Comparison of ENCODE assay signal across 13 cellular contexts in genomic region chr11:13183826-13184196, GRCh38.
"Had no signal": no experiment of that assay in that cellular context is flagged by ENCODE, and none has a peak within 500 bp of the region (broad histone marks: within the 10 kb centered on the region; RNA-seq: fewer than 3 reads in every experiment).

No MANE protein-coding gene starts in this region.

- H3K36me3 ChIP-seq: adrenal gland, esophagus muscularis mucosa, upper lobe of left lung had no signal

- H3K4me1 Mint-ChIP-seq: memory B cell, nephron progenitor cell had no signal

- H3K27ac Mint-ChIP-seq: activated CD4-positive, alpha-beta memory T cell treated with anti-CD3 and anti-CD28 coated beads for 36 hours; immature natural killer cell; memory B cell; nephron progenitor cell; T-helper 2 cell treated with Interferon-gamma antibody and Interleukin-4, amounts not matched to agents 5 μg/mL and 100 μg/mL, for 36 hours had no signal

- H3K4me3 Mint-ChIP-seq: activated CD4-positive, alpha-beta memory T cell treated with anti-CD3 and anti-CD28 coated beads for 36 hours; memory B cell; nephron progenitor cell; T-helper 2 cell treated with Interferon-gamma antibody and Interleukin-4, amounts not matched to agents 5 μg/mL and 100 μg/mL, for 36 hours had no signal

- H3K4me3 ChIP-seq: adrenal gland, upper lobe of left lung had no signal

- H3K36me3 Mint-ChIP-seq: memory B cell had no signal

- H3K27me3 ChIP-seq: adrenal gland, esophagus muscularis mucosa, upper lobe of left lung had no signal

- H3K9me3 ChIP-seq: adrenal gland had no signal

- H3K27ac ChIP-seq: adrenal gland, esophagus muscularis mucosa, upper lobe of left lung had no signal

- DNase-seq: activated CD4-positive, alpha-beta memory T cell treated with anti-CD3 and anti-CD28 coated beads for 36 hours; activated naive CD4-positive, alpha-beta T cell treated with Interleukin-2 at 50 U/mL for 16 hours; adrenal gland; glutamatergic neuron; immature natural killer cell; nephron progenitor cell; stimulated activated CD4-positive, alpha-beta T cell treated with anti-CD3 and anti-CD28 coated beads, Interleukin-12 subunit alpha, Interleukin-12 subunit beta, amount 100 ng/mL, for 4 hours; stimulated activated CD4-positive, alpha-beta T cell treated with anti-CD3 and anti-CD28 coated beads, Interleukin-2, amount 100 ng/mL, for 48 hours; stimulated activated naive CD4-positive, alpha-beta T cell treated with Interleukin-2 at 50 U/mL for 16 hours had no signal
